In the genomic region with DNA sequence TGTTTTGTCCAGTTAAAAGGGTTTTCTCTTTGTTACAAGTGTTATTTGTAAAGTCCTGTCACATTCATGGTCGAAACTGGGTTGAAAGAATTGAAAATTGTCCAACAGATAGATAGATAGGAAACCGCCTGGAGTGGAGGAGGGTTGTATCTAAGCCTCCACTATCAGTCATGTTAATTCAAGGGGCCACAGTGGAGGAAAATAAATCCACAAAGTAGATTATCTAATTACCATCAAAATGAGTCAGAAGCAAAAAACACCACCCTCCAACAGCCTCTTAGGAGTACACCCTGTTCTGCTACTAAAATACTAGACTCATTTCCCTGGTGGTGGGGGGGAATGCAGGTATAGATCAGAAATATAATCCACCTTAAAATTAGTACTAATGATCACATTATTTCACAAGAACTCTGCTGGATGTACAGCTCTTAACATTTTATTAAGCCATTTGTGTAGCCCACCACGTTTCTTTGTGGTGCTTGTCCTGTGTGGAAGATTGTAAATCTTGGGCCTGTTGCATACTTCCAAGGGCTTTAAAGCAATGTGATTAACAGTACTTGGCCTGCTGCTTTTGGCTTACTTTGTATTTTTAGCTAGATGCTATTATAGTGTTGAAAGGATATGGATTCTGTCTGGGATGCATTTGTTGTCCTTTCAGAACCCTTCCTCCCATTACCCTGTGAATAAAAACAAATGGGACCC, we compare ENCODE assay signal across 21 cellular contexts. TPM values are rescaled to one million over a fixed set of nuclear protein-coding genes. Genes with fewer than 3 reads are reported as not detected.
DNase-seq lines count a peak whose midpoint lies in the region; ATAC-seq and TF ChIP-seq lines count a peak whose summit lies in the region.
"Had no signal": no experiment of that assay in that cellular context is flagged by ENCODE, and none has a peak within 500 bp of the region (broad histone marks: within the 10 kb centered on the region; RNA-seq: fewer than 3 reads in every experiment).

No MANE protein-coding gene starts in this region.

- no TSS peak for BruUV-seq in Calu3 (replicated peaks; lab: Mats Ljungman, UMichigan)

- no peaks in the 10 kb centered on the region for H3K9me3 Mint-ChIP-seq in T-helper 2 cell treated with Interferon-gamma antibody and Interleukin-4, amounts not matched to agents 5 μg/mL and 100 μg/mL, for 36 hours
- H3K9me3 Mint-ChIP-seq in Calu3 (ENCODE audit: low read depth, unreplicated experiment): no peaks in the 10 kb centered on the region
- H3K9me3 Mint-ChIP-seq: memory B cell, neural crest cell had no signal

- H3K36me3 Mint-ChIP-seq in T-helper 2 cell treated with Interferon-gamma antibody and Interleukin-4, amounts not matched to agents 5 μg/mL and 100 μg/mL, for 36 hours (ENCODE audit: low read depth): peaks cover 29% of the 10 kb centered on the region
- H3K36me3 Mint-ChIP-seq in Calu3 (ENCODE audit: insufficient read depth, unreplicated experiment): peaks cover 24% of the 10 kb centered on the region

- no peak for ATAC-seq in GM19328 (IDR thresholded peaks at IDR 0.05; ENCODE audit: unreplicated experiment)
- ATAC-seq: heart right ventricle, right cardiac atrium had no signal

- H3K4me1 Mint-ChIP-seq in T-helper 2 cell treated with Interferon-gamma antibody and Interleukin-4, amounts not matched to agents 5 μg/mL and 100 μg/mL, for 36 hours (ENCODE audit: low read depth): peaks cover 3% of the 10 kb centered on the region
- no peaks in the 10 kb centered on the region for H3K4me1 Mint-ChIP-seq in Calu3 (ENCODE audit: low read depth, unreplicated experiment)
- H3K4me1 Mint-ChIP-seq: memory B cell had no signal

- TF ChIP-seq CTCF in retinal pigment epithelial cell (conservative IDR thresholded peaks at IDR 0.05; ENCODE audit: low read depth, low read length): no peak
- no peak for TF ChIP-seq CTCF in Calu3 (IDR thresholded peaks at IDR 0.05; ENCODE audit: unreplicated experiment)

- CTCF ChIA-PET in Calu3 (lab: Charles Lee): no interaction called here

- intact Hi-C loops in Calu3 (cut with micrococcal nuclease; ENCODE audit: unreplicated experiment): no loop called here

- H3K27me3 Mint-ChIP-seq in T-helper 2 cell treated with Interferon-gamma antibody and Interleukin-4, amounts not matched to agents 5 μg/mL and 100 μg/mL, for 36 hours (ENCODE audit: low read depth): no peaks in the 10 kb centered on the region
- H3K27me3 Mint-ChIP-seq in Calu3 (ENCODE audit: unreplicated experiment): no peaks in the 10 kb centered on the region
- H3K27me3 Mint-ChIP-seq: memory B cell had no signal

- H3K4me3 ChIP-seq in retinal pigment epithelial cell (ENCODE audit: low read length): no peak overlapping the region
- H3K4me3 ChIP-seq: ascending aorta, heart right ventricle, Peyer's patch, thyroid gland had no signal

- H3K4me3 Mint-ChIP-seq in T-helper 2 cell treated with Interferon-gamma antibody and Interleukin-4, amounts not matched to agents 5 μg/mL and 100 μg/mL, for 36 hours: no peak overlapping the region
- H3K4me3 Mint-ChIP-seq in Calu3 (ENCODE audit: low read depth, unreplicated experiment): no peak overlapping the region
- H3K4me3 Mint-ChIP-seq: memory B cell, neural crest cell had no signal

- no peak for DNase-seq in T-helper 2 cell treated with Interferon-gamma antibody and Interleukin-4, amounts not matched to agents 5 μg/mL and 100 μg/mL, for 36 hours (ENCODE audit: low spot score)
- DNase-seq in T-helper 2 cell (no peak), NCI-H82 treated with DMSO at 0.1 percent for 48 hours (lab: John Stamatoyannopoulos, UW; ENCODE audit: unreplicated experiment) (peak; percentile 69), amniotic epithelial cell (ENCODE audit: low read depth) (peak; percentile 75), retinal pigment epithelial cell (ENCODE audit: low read depth) (peak; percentile 48), NCI-H510A (lab: John Stamatoyannopoulos, UW) (no peak), Calu3 (no peak)
- DNase-seq: C1 segment of cervical spinal cord; dermis blood vessel endothelial cell; heart right ventricle; MM.1S; NCI-H2081; NCI-H526; Peyer's patch; right cardiac atrium; stimulated activated CD4-positive, alpha-beta T cell treated with anti-CD3 and anti-CD28 coated beads, Interleukin-1b, Interleukin-23, amount 100 ng/mL, for 48 hours; thyroid gland had no signal

- H3K27ac Mint-ChIP-seq in T-helper 2 cell treated with Interferon-gamma antibody and Interleukin-4, amounts not matched to agents 5 μg/mL and 100 μg/mL, for 36 hours: peak overlapping the region; percentile 20
- H3K27ac Mint-ChIP-seq in Calu3 (ENCODE audit: unreplicated experiment): no peak overlapping the region
- H3K27ac Mint-ChIP-seq: memory B cell had no signal

RNA-seq across cellular contexts. Expression of a gene that starts 26.8 kb away (rescaled TPM):
- 183 and 196 TPM in 2 replicates for total RNA-seq in Calu3 (2022)

RNA-seq across cellular contexts. Expression of a gene that starts 57.1 kb away (rescaled TPM):
- 22.0 and 22.2 TPM in 2 replicates for total RNA-seq in Calu3 (2022)

Comparison
In these comparisons a context has a peak if more than half of its experiments do, and no peak if none do; other contexts are left out.
1. DNase-seq: peak in NCI-H82 treated with DMSO at 0.1 percent for 48 hours (single experiment), amniotic epithelial cell (single experiment) and retinal pigment epithelial cell (single experiment); none in T-helper 2 cell treated with Interferon-gamma antibody and Interleukin-4, amounts not matched to agents 5 μg/mL and 100 μg/mL, for 36 hours (single experiment), T-helper 2 cell (0 of 5), NCI-H510A (single experiment) and Calu3 (single experiment).